1 cellular context compared by ENCODE assay signal in genomic region chr2:47402805-47403691, GRCh38.
TF ChIP-seq lines count a peak whose summit lies in the region.

Gene MSH2 (plus strand): TSS chr2:47403156. CDS start chr2:47403192, 36 bp downstream.

TF ChIP-seq in H1, 55 proteins besides CTCF, POLR2A, EP300 and RAD21:
- peak; percentile 65 for TF ChIP-seq MAX (IDR thresholded peaks at IDR 0.05)
- no peak for TF ChIP-seq CHD7 (IDR thresholded peaks at IDR 0.05; ENCODE audit: insufficient replicate concordance, low read length)
- peak; percentile 51 for TF ChIP-seq POLR2AphosphoS5 (IDR thresholded peaks at IDR 0.05; ENCODE audit: low read depth, low read length)
- TF ChIP-seq GTF2F1 (IDR thresholded peaks at IDR 0.05; ENCODE audit: borderline replicate concordance, low read depth, low read length): no peak; the same call in 1 of the 2 replicates
- TF ChIP-seq KDM5A (IDR thresholded peaks at IDR 0.05; ENCODE audit: low read length): no peak
- no peak for TF ChIP-seq SIX5 (IDR thresholded peaks at IDR 0.05; ENCODE audit: low read depth, low read length)
- TF ChIP-seq SAP30 (IDR thresholded peaks at IDR 0.05; ENCODE audit: insufficient read depth, insufficient replicate concordance, low read length): no peak
- TF ChIP-seq ASH2L (IDR thresholded peaks at IDR 0.05; ENCODE audit: low read length): peak; percentile 68
- no peak for TF ChIP-seq RXRA (IDR thresholded peaks at IDR 0.05; ENCODE audit: insufficient read depth, low read depth, low read length)
- peak; percentile 28 to 52; a peak in 2 of 4 replicates for TF ChIP-seq HDAC2 (IDR thresholded peaks at IDR 0.05; ENCODE audit: borderline replicate concordance in 1 of 2, low read depth in 2 of 2, low read length in 2 of 2)
- peak; percentile 23; the same call in 1 of the 2 replicates for TF ChIP-seq YY1 (IDR thresholded peaks at IDR 0.05; ENCODE audit: low read depth, low read length)
- no peak; the same call in 1 of the 2 replicates for TF ChIP-seq BACH1 (IDR thresholded peaks at IDR 0.05; ENCODE audit: low read length)
- peak; percentile 42 for TF ChIP-seq SP2 (IDR thresholded peaks at IDR 0.05; ENCODE audit: low read length)
- peak; percentile 69 for TF ChIP-seq CREB1 (IDR thresholded peaks at IDR 0.05)
- peak; percentile 82 for TF ChIP-seq NRF1 (IDR thresholded peaks at IDR 0.05; ENCODE audit: low read depth, low read length)
- peak; percentile 71; the same call in 1 of the 2 replicates for TF ChIP-seq CHD2 (IDR thresholded peaks at IDR 0.05; ENCODE audit: low read length)
- no peak for TF ChIP-seq ZNF274 (IDR thresholded peaks at IDR 0.05; ENCODE audit: borderline replicate concordance, extremely low read depth, low read length)
- TF ChIP-seq PHF8 (conservative IDR thresholded peaks at IDR 0.05; ENCODE audit: low read depth, low read length): peak; percentile 80
- peak; percentile 72 for TF ChIP-seq KDM4A (IDR thresholded peaks at IDR 0.05; ENCODE audit: low read depth, low read length, severe bottlenecking)
- peak; percentile 70 to 91; a peak in 1 of 4 replicates for TF ChIP-seq SIN3A (conservative IDR thresholded peaks at IDR 0.05 in 1 of 2, IDR thresholded peaks at IDR 0.05 in 1 of 2; ENCODE audit: low read depth in 1 of 2, low read length in 2 of 2)
- TF ChIP-seq RNF2 (IDR thresholded peaks at IDR 0.05; ENCODE audit: borderline replicate concordance, low read depth, low read length, missing control alignments, poor library complexity, severe bottlenecking): no peak
- TF ChIP-seq HDAC6 (IDR thresholded peaks at IDR 0.05; ENCODE audit: low read depth, low read length): no peak
- peak; percentile 51; the same call in 1 of the 2 replicates for TF ChIP-seq ATF2 (IDR thresholded peaks at IDR 0.05; ENCODE audit: low read length)
- TF ChIP-seq SRF (IDR thresholded peaks at IDR 0.05; ENCODE audit: low read depth, low read length): no peak
- TF ChIP-seq BRCA1 (IDR thresholded peaks at IDR 0.05; ENCODE audit: low read depth, low read length): no peak
- peak; percentile 96 for TF ChIP-seq E2F6 (IDR thresholded peaks at IDR 0.05)
- no peak for TF ChIP-seq BCL11A (IDR thresholded peaks at IDR 0.05; ENCODE audit: low read depth in 2 of 2, low read length in 2 of 2)
- peak; percentile 60; the same call in 1 of the 2 replicates for TF ChIP-seq TAF1 (IDR thresholded peaks at IDR 0.05; ENCODE audit: low read depth, low read length)
- peak; percentile 82 for TF ChIP-seq SP1 (IDR thresholded peaks at IDR 0.05; ENCODE audit: low read depth, low read length)
- TF ChIP-seq NANOG (IDR thresholded peaks at IDR 0.05; ENCODE audit: insufficient read depth, low read depth, low read length, poor library complexity, severe bottlenecking): peak; percentile 80
- peak; percentile 73 for TF ChIP-seq TBP (IDR thresholded peaks at IDR 0.05; ENCODE audit: low read depth, low read length)
- TF ChIP-seq, protein P1, sequence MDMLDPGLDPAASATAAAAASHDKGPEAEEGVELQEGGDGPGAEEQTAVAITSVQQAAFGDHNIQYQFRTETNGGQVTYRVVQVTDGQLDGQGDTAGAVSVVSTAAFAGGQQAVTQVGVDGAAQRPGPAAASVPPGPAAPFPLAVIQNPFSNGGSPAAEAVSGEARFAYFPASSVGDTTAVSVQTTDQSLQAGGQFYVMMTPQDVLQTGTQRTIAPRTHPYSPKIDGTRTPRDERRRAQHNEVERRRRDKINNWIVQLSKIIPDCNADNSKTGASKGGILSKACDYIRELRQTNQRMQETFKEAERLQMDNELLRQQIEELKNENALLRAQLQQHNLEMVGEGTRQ (IDR thresholded peaks at IDR 0.05; ENCODE audit: low read length): no peak
- TF ChIP-seq CEBPB (IDR thresholded peaks at IDR 0.05; ENCODE audit: low read depth, low read length): peak; percentile 28; the same call in 1 of the 2 replicates
- no peak for TF ChIP-seq TAF7 (optimal IDR thresholded peaks at IDR 0.05; ENCODE audit: borderline replicate concordance, low read depth, low read length)
- TF ChIP-seq TCF12 (IDR thresholded peaks at IDR 0.05; ENCODE audit: low read depth, low read length): peak; percentile 99
- TF ChIP-seq TEAD4 (IDR thresholded peaks at IDR 0.05; ENCODE audit: low read depth, low read length): 0 out of 2 replicates have a peak, but pooled peaks have one; percentile 6
- TF ChIP-seq EGR1 (IDR thresholded peaks at IDR 0.05; ENCODE audit: borderline replicate concordance, low read depth, low read length): peak; percentile 59; the same call in 1 of the 2 replicates
- TF ChIP-seq RBBP5 (IDR thresholded peaks at IDR 0.05; ENCODE audit: borderline replicate concordance, low read depth, low read length): peak; percentile 87
TF ChIP-seq in H1: peak in this region for 23.
